In genomic region chr3:7546219-7546618, GRCh38 we compare ENCODE assay signal across 14 cellular contexts.
A peak's percentile ranks its signal among the peaks of the same experiment; 100 is the strongest.
DNase-seq lines count a peak whose midpoint lies in the region; ATAC-seq, FAIRE-seq and TF ChIP-seq lines count a peak whose summit lies in the region.
"Had no signal": no experiment of that assay in that cellular context is flagged by ENCODE, and none has a peak within 500 bp of the region (broad histone marks: within the 10 kb centered on the region; RNA-seq: fewer than 3 reads in every experiment).

No MANE protein-coding gene starts in this region.

- TF ChIP-seq RAD21 in liver (IDR thresholded peaks at IDR 0.05) = peak; percentile 30 to 38

- WGBS in liver = 81% methylated on average over 4 of the region's 4 CpGs
- 54% methylated on average over 4 of the region's 4 CpGs for WGBS in right lobe of liver (ENCODE audit: insufficient coverage, low coverage, low lambda C conversion rate, missing lambda C conversion rate)

- DNase-seq in right lobe of liver (no peak), WERI-Rb-1 (no peak), glomerular visceral epithelial cell (ENCODE audit: extremely low spot score) (peak; percentile 0), urothelium cell line (ENCODE audit: low spot score) (peak; percentile 23), NCI-H2196 treated with DMSO at 0.1 percent for 48 hours (lab: John Stamatoyannopoulos, UW; ENCODE audit: unreplicated experiment) (no peak), HK-2 (ENCODE audit: unreplicated experiment) (no peak)
- DNase-seq: amniotic stem cell, esophagus squamous epithelium, left lung, NCI-H1092 treated with DMSO at 0.1 percent for 48 hours, ovary, tibial artery had no signal

- H3K9ac ChIP-seq in liver (ENCODE audit: low read depth in 1 of 2, low read length in 2 of 2) = no peak overlapping the region

- H3K4me3 ChIP-seq in liver (ENCODE audit: low read depth in 1 of 3, low read length in 3 of 3) (no peak overlapping the region), right lobe of liver (no peak overlapping the region), WERI-Rb-1 (ENCODE audit: low read depth, low read length) (no peak overlapping the region)
- H3K4me3 ChIP-seq: esophagus squamous epithelium, left lung, ovary, tibial artery had no signal

- intact Hi-C loops in right lobe of liver (cut with DNase I) = no loop called here

- H3K9me3 ChIP-seq in liver (ENCODE audit: control insufficient read depth in 4 of 4, low read length in 3 of 4) = no peaks in the 10 kb centered on the region
- H3K9me3 ChIP-seq in right lobe of liver = no peaks in the 10 kb centered on the region
- H3K9me3 ChIP-seq in WERI-Rb-1 (ENCODE audit: severe bottlenecking) = peaks cover 2% of the 10 kb centered on the region
- H3K9me3 ChIP-seq: esophagus squamous epithelium, ovary, tibial artery had no signal

- H3K27me3 ChIP-seq in liver (ENCODE audit: control insufficient read depth in 4 of 4, insufficient read depth in 4 of 4, low read length in 3 of 4) = no peaks in the 10 kb centered on the region
- no peaks in the 10 kb centered on the region for H3K27me3 ChIP-seq in right lobe of liver
- H3K27me3 ChIP-seq in WERI-Rb-1 (ENCODE audit: insufficient read depth, low read depth, severe bottlenecking) = no peaks in the 10 kb centered on the region
- H3K27me3 ChIP-seq: esophagus squamous epithelium, left lung, ovary, tibial artery had no signal

- no peak for FAIRE-seq in urothelium cell line (lab: Jason Lieb, UNC)

- ATAC-seq in right lobe of liver = no peak
- no peak for ATAC-seq in GM18909 (IDR thresholded peaks at IDR 0.05; ENCODE audit: poor library complexity, unreplicated experiment)
- ATAC-seq: left lung had no signal

- TF ChIP-seq CTCF in liver (IDR thresholded peaks at IDR 0.05; ENCODE audit: low read depth, low read length, missing input control) (no peak), right lobe of liver (IDR thresholded peaks at IDR 0.05) (peak in 1 of 4 donors; percentile 10), WERI-Rb-1 (IDR thresholded peaks at IDR 0.05; ENCODE audit: low read depth, low read length) (0 out of 2 replicates have a peak, but pooled peaks have one; percentile 12)

- peaks cover 0 to 3% (median 0%) of the 10 kb centered on the region in 4 donors for H3K4me1 ChIP-seq in liver (ENCODE audit: control insufficient read depth in 4 of 4, insufficient read depth in 4 of 4, low read length in 3 of 4)
- no peaks in the 10 kb centered on the region for H3K4me1 ChIP-seq in right lobe of liver
- H3K4me1 ChIP-seq: esophagus squamous epithelium, left lung had no signal

- H3K36me3 ChIP-seq in liver (ENCODE audit: control insufficient read depth in 4 of 4, insufficient read depth in 3 of 4, low read depth in 1 of 4, low read length in 3 of 4) (no peaks in the 10 kb centered on the region), right lobe of liver (no peaks in the 10 kb centered on the region), WERI-Rb-1 (no peaks in the 10 kb centered on the region)
- H3K36me3 ChIP-seq: esophagus squamous epithelium, left lung, ovary, tibial artery had no signal

- no peak for TF ChIP-seq POLR2A in right lobe of liver (IDR thresholded peaks at IDR 0.05)

- H3K27ac ChIP-seq in liver (ENCODE audit: low read depth in 1 of 2, low read length in 2 of 2) = no peak overlapping the region
- no peak overlapping the region for H3K27ac ChIP-seq in right lobe of liver
- H3K27ac ChIP-seq in WERI-Rb-1 = no peak overlapping the region
- H3K27ac ChIP-seq: esophagus squamous epithelium, left lung, ovary, tibial artery had no signal

TF ChIP-seq in liver, 16 proteins besides CTCF, POLR2A, EP300 and RAD21:
- TF ChIP-seq FOXA1 (IDR thresholded peaks at IDR 0.05) = no peak
- TF ChIP-seq REST (IDR thresholded peaks at IDR 0.05) = no peak
- no peak for TF ChIP-seq TAF1 (conservative IDR thresholded peaks at IDR 0.05)
- no peak for TF ChIP-seq YY1 (IDR thresholded peaks at IDR 0.05)
- TF ChIP-seq EGR1 (IDR thresholded peaks at IDR 0.05; ENCODE audit: low read depth in 2 of 2) = no peak
- no peak for TF ChIP-seq NR2F2 (IDR thresholded peaks at IDR 0.05)
- TF ChIP-seq HNF4G (IDR thresholded peaks at IDR 0.05) = no peak
- TF ChIP-seq ATF3 (IDR thresholded peaks at IDR 0.05) = no peak
- no peak for TF ChIP-seq FOXA2 (IDR thresholded peaks at IDR 0.05)
- no peak for TF ChIP-seq HNF4A (conservative IDR thresholded peaks at IDR 0.05)
- no peak for TF ChIP-seq MAX (IDR thresholded peaks at IDR 0.05)
- no peak for TF ChIP-seq GABPA (IDR thresholded peaks at IDR 0.05 in 1 of 2, conservative IDR thresholded peaks at IDR 0.05 in 1 of 2)
- no peak for TF ChIP-seq RXRA (IDR thresholded peaks at IDR 0.05)
- no peak for TF ChIP-seq SP1 (IDR thresholded peaks at IDR 0.05)
- no peak for TF ChIP-seq ZBTB33 (IDR thresholded peaks at IDR 0.05)
- TF ChIP-seq JUND (IDR thresholded peaks at IDR 0.05) = no peak

Comparison
In these comparisons a context has a peak if more than half of its experiments do, and no peak if none do; other contexts are left out.
1. DNase-seq: peak in glomerular visceral epithelial cell (single experiment) and urothelium cell line (single experiment); none in right lobe of liver (0 of 3), WERI-Rb-1 (single experiment), NCI-H2196 treated with DMSO at 0.1 percent for 48 hours (single experiment) and HK-2 (single experiment).